In the genomic region with DNA sequence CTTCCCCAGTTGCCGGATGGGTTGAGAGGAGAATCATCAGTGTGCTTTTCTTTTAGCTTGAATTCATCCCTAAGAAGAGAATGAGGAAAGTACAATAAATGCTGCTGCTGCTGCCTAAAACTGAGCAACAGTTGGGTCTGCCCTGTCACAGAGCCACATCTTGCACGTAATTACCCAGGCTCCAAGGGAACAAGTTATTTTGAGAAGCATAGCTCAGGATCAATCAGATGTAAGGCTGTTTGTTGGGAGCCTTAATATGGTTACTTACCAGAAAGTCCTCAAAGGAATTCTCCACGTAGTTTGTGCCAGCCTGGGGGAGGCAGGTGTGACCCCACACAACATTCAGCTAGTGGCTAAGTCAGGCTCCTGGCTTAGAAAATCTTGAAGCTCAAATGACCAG, we compare ENCODE assay signal across 22 cellular contexts. TPM values are rescaled to one million over a fixed set of nuclear protein-coding genes. Genes with fewer than 3 reads are reported as not detected.
"Had no signal": no experiment of that assay in that cellular context is flagged by ENCODE, and none has a peak within 500 bp of the region (broad histone marks: within the 10 kb centered on the region; RNA-seq: fewer than 3 reads in every experiment).

No MANE protein-coding gene starts in this region.

- H3K4me3 ChIP-seq: body of pancreas, esophagus squamous epithelium, hepatocyte, lung, prostate gland, right lobe of liver, spleen had no signal

- H3K4me3 Mint-ChIP-seq: activated B cell treated with CpG ODN at 0.5 μM for 24 hours; activated CD8-positive, alpha-beta T cell treated with anti-CD3 and anti-CD28 coated beads for 36 hours; activated naive CD4-positive, alpha-beta T cell treated with anti-CD3 and anti-CD28 coated beads for 36 hours; mesothelial cell of epicardium; neural crest cell; stimulated activated memory B cell treated with anti-CD40 and anti-IgM and Interleukin-4, amounts not matched to agents 10 μg/mL and 1 μg/mL and 100 μg/mL, for 72 hours had no signal

- H3K4me1 Mint-ChIP-seq: activated B cell treated with CpG ODN at 0.5 μM for 24 hours; stimulated activated memory B cell treated with anti-CD40 and anti-IgM and Interleukin-4, amounts not matched to agents 10 μg/mL and 1 μg/mL and 100 μg/mL, for 72 hours had no signal

- H3K27ac ChIP-seq: body of pancreas, esophagus squamous epithelium, hepatocyte, prostate gland, right lobe of liver, spleen had no signal

- H3K4me1 ChIP-seq: body of pancreas, esophagus squamous epithelium, prostate gland, right lobe of liver, spleen had no signal

- DNase-seq: activated B cell treated with CpG ODN at 0.5 μM for 24 hours; activated CD4-positive, alpha-beta T cell treated with anti-CD3 and anti-CD28 coated beads for 4 hours; activated CD8-positive, alpha-beta T cell treated with anti-CD3 and anti-CD28 coated beads for 36 hours; activated naive CD4-positive, alpha-beta T cell treated with anti-CD3 and anti-CD28 coated beads for 36 hours; activated T-cell treated with anti-CD3 and anti-CD28 coated beads, Interleukin-2, amount 50 U/mL, for 1 hour; body of pancreas; cortex of kidney; effector memory CD4-positive, alpha-beta T cell; esophagus squamous epithelium; left colon; right lobe of liver; spleen; stimulated activated CD4-positive, alpha-beta T cell treated with anti-CD3 and anti-CD28 coated beads, Interleukin-4, amount 100 ng/mL, for 4 hours had no signal

- H3K36me3 ChIP-seq: esophagus squamous epithelium, prostate gland, right lobe of liver, spleen had no signal

- H3K27ac Mint-ChIP-seq: activated B cell treated with CpG ODN at 0.5 μM for 24 hours; activated CD8-positive, alpha-beta T cell treated with anti-CD3 and anti-CD28 coated beads for 36 hours; activated naive CD4-positive, alpha-beta T cell treated with anti-CD3 and anti-CD28 coated beads for 36 hours; activated T-helper 2 cell treated with anti-CD3 and anti-CD28 coated beads, Interferon-gamma antibody, Interleukin-2, Interleukin-4, amounts not matched to agents 10 μg/mL and 5 μg/mL and 100 μg/mL, durations not matched to agents 14 hours and 24 hours and 36 hours; stimulated activated memory B cell treated with anti-CD40 and anti-IgM and Interleukin-4, amounts not matched to agents 10 μg/mL and 1 μg/mL and 100 μg/mL, for 72 hours had no signal

- ATAC-seq: activated CD8-positive, alpha-beta T cell treated with anti-CD3 and anti-CD28 coated beads for 36 hours; body of pancreas; left colon; right lobe of liver; stimulated activated memory B cell treated with anti-CD40 and anti-IgM and Interleukin-4, amounts not matched to agents 10 μg/mL and 1 μg/mL and 100 μg/mL, for 72 hours had no signal

- H3K36me3 Mint-ChIP-seq: mesothelial cell of epicardium; stimulated activated memory B cell treated with anti-CD40 and anti-IgM and Interleukin-4, amounts not matched to agents 10 μg/mL and 1 μg/mL and 100 μg/mL, for 72 hours had no signal

- H3K9me3 ChIP-seq: body of pancreas, esophagus squamous epithelium, prostate gland, right lobe of liver, spleen had no signal

- H3K9me3 Mint-ChIP-seq: activated B cell treated with CpG ODN at 0.5 μM for 24 hours; activated CD8-positive, alpha-beta T cell treated with anti-CD3 and anti-CD28 coated beads for 36 hours; activated naive CD4-positive, alpha-beta T cell treated with anti-CD3 and anti-CD28 coated beads for 36 hours; activated T-helper 2 cell treated with anti-CD3 and anti-CD28 coated beads, Interferon-gamma antibody, Interleukin-2, Interleukin-4, amounts not matched to agents 10 μg/mL and 5 μg/mL and 100 μg/mL, durations not matched to agents 14 hours and 24 hours and 36 hours; mesothelial cell of epicardium; neural crest cell; stimulated activated memory B cell treated with anti-CD40 and anti-IgM and Interleukin-4, amounts not matched to agents 10 μg/mL and 1 μg/mL and 100 μg/mL, for 72 hours had no signal

- H3K27me3 ChIP-seq: body of pancreas, esophagus squamous epithelium, hepatocyte, right lobe of liver had no signal

RNA-seq across cellular contexts. Expression of a gene that starts 16.7 kb away (rescaled TPM):
- total RNA-seq: activated B cell treated with CpG ODN at 0.5 μM for 24 hours; left colon; osteoblast; T-helper 2 cell treated with Interferon-gamma antibody and Interleukin-4, amounts not matched to agents 100 ng/mL and 5 ng/mL, for 36 hours had no signal
